In the genomic region with DNA sequence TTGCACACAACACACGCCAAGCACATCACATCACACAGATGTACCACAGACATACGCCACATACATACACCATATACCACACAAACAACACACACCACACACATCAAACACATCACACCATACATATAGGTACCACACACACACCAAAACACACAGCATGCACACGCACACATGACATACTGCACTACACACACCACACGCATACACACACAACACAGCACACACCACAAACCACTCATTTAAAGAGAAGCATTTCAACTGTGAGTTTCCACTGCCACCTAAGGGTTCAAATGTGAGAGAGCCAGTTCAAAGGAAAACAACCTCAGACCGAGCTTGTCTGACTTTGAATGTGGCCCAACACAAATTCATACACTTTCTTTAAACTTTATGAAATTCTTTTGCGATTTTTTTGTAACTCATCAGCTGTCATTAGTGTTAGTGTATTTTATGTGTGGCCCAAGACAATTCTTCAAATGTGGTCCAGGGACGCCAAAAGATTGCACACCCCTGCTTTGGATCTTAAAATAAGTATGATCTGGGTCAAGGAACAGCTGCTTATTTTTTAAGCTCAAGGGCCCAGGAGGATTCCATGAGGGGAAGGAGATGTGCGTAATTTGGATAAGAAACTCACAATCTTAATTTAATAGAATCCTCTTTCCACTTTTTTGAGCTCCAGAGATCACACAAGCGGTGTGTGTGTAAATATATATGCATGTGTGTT, we compare ENCODE assay signal across 8 cellular contexts.
DNase-seq lines count a peak whose midpoint lies in the region; ATAC-seq and TF ChIP-seq lines count a peak whose summit lies in the region.

No MANE protein-coding gene starts in this region.

- no TSS peak for BruUV-seq in HCT116 (replicated peaks; lab: Mats Ljungman, UMichigan)

- TF ChIP-seq CTCF in HCT116 (IDR thresholded peaks at IDR 0.05 in 2 of 3, conservative IDR thresholded peaks at IDR 0.05 in 1 of 3; ENCODE audit: borderline replicate concordance in 1 of 3, insufficient read depth in 1 of 3, low read depth in 2 of 3, low read length in 2 of 3) = peak; percentile 10 to 38 (median 35); a peak in 3 of 6 replicates
- peak; percentile 39 for TF ChIP-seq CTCF in glutamatergic neuron (IDR thresholded peaks at IDR 0.05; ENCODE audit: partially characterized antibody, unreplicated experiment)
- TF ChIP-seq CTCF in spleen (IDR thresholded peaks at IDR 0.05 in 8 of 11, conservative IDR thresholded peaks at IDR 0.05 in 3 of 11) = peak in 9 of 11 experiments; percentile 18 to 54 (median 31)

- TF ChIP-seq POLR2A in HCT116 (IDR thresholded peaks at IDR 0.05; ENCODE audit: borderline replicate concordance, extremely low read depth, insufficient read depth, insufficient read length) (no peak), spleen (IDR thresholded peaks at IDR 0.05) (no peak)

- intact Hi-C loops in HCT116 (cut with micrococcal nuclease) (no loop called here), spleen (cut with DNase I; ENCODE audit: low total_unique reads) (no loop called here)

- POLR2A ChIA-PET in HCT116 (lab: Charles Lee) = interaction anchor here (1.0 to 1.5 kb wide), 3 partner anchors 495 to 506 kb away, joined by 3 to 8 read pairs (median 4); partner anchors contain the start of gene GADD45G

- H3K9me2 ChIP-seq in HCT116 (ENCODE audit: insufficient read depth) = no peaks in the 10 kb centered on the region

- WGBS in spleen, 5 donors = 77 to 81% (median 78%) methylated on average over 9 of the region's 9 CpGs

- no peaks in the 10 kb centered on the region for H3K36me3 ChIP-seq in HCT116 (ENCODE audit: control insufficient read depth in 1 of 2, insufficient read depth in 2 of 2, low read length in 2 of 2)
- no peaks in the 10 kb centered on the region for H3K36me3 ChIP-seq in spleen

- H3K4me2 ChIP-seq in HCT116 (ENCODE audit: low read length) = no peak overlapping the region

- H3K4me1 Mint-ChIP-seq in glutamatergic neuron (ENCODE audit: low read depth, unreplicated experiment) = peaks cover 7% of the 10 kb centered on the region
- H3K4me1 Mint-ChIP-seq in activated T-cell treated with anti-CD3 and anti-CD28 coated beads, Interleukin-2, amount 50 U/mL, for 4 hours (ENCODE audit: low read depth) = peaks cover 6% of the 10 kb centered on the region

- H3K27me3 ChIP-seq in HCT116 (ENCODE audit: insufficient read depth, low read length) = peaks cover 23% of the 10 kb centered on the region
- peaks cover 0 to 14% (median 0%) of the 10 kb centered on the region in 7 donors for H3K27me3 ChIP-seq in spleen (replicated peaks in 1 of 7)

- CTCF ChIA-PET in HCT116 (lab: Charles Lee) = interaction anchor here (0.7 to 4.9 kb wide), 5 partner anchors 10 to 524 kb away, joined by 3 to 297 read pairs (median 5); partner anchors contain the start of gene GADD45G

- H3K4me3 ChIP-seq in HCT116 (replicated peaks in 1 of 2; ENCODE audit: low read depth in 1 of 2, low read length in 2 of 2) (no peak overlapping the region), spleen (no peak overlapping the region)

- ATAC-seq in HCT116 (no peak), GM19395 (IDR thresholded peaks at IDR 0.05; ENCODE audit: unreplicated experiment) (no peak), GM18867 (IDR thresholded peaks at IDR 0.05; ENCODE audit: unreplicated experiment) (no peak)
- no peak for ATAC-seq in activated T-cell treated with anti-CD3 and anti-CD28 coated beads, Interleukin-2, amount 50 U/mL, for 4 hours

- H3K79me2 ChIP-seq in HCT116 (ENCODE audit: insufficient read depth, low read length) = no peaks in the 10 kb centered on the region

- H3K27me3 Mint-ChIP-seq in glutamatergic neuron (ENCODE audit: unreplicated experiment) = peaks cover 12% of the 10 kb centered on the region
- H3K27me3 Mint-ChIP-seq in activated T-cell treated with anti-CD3 and anti-CD28 coated beads, Interleukin-2, amount 50 U/mL, for 4 hours (ENCODE audit: low read depth) = no peaks in the 10 kb centered on the region

- no peak overlapping the region for H3K9ac ChIP-seq in HCT116 (ENCODE audit: low read length)

- no peaks in the 10 kb centered on the region for H3K36me3 Mint-ChIP-seq in glutamatergic neuron (ENCODE audit: unreplicated experiment)
- H3K36me3 Mint-ChIP-seq in activated T-cell treated with anti-CD3 and anti-CD28 coated beads, Interleukin-2, amount 50 U/mL, for 4 hours (ENCODE audit: insufficient read depth) = no peaks in the 10 kb centered on the region

- H3K4me3 Mint-ChIP-seq in glutamatergic neuron (ENCODE audit: unreplicated experiment) = no peak overlapping the region
- no peak overlapping the region for H3K4me3 Mint-ChIP-seq in activated T-cell treated with anti-CD3 and anti-CD28 coated beads, Interleukin-2, amount 50 U/mL, for 4 hours

- DNase-seq in A172 (ENCODE audit: low spot score) (peak; percentile 43), HCT116 (ENCODE audit: low read depth, low spot score) (no peak), NCI-H82 treated with DMSO at 0.1 percent for 48 hours (lab: John Stamatoyannopoulos, UW; ENCODE audit: unreplicated experiment) (peak; percentile 38), glutamatergic neuron (no peak), spleen (no peak)
- DNase-seq in activated T-cell treated with anti-CD3 and anti-CD28 coated beads, Interleukin-2, amount 50 U/mL, for 4 hours = no peak

- peaks cover 15% of the 10 kb centered on the region for H3K9me3 Mint-ChIP-seq in glutamatergic neuron (ENCODE audit: unreplicated experiment)
- H3K9me3 Mint-ChIP-seq in activated T-cell treated with anti-CD3 and anti-CD28 coated beads, Interleukin-2, amount 50 U/mL, for 4 hours = no peaks in the 10 kb centered on the region

- no peak overlapping the region for H2AFZ ChIP-seq in HCT116 (ENCODE audit: low read depth, low read length, poor library complexity, severe bottlenecking)

- no peak overlapping the region for H3K27ac ChIP-seq in HCT116 (ENCODE audit: low read depth, low read length)
- no peak overlapping the region for H3K27ac ChIP-seq in spleen

- no peak overlapping the region for H3K27ac Mint-ChIP-seq in glutamatergic neuron (ENCODE audit: unreplicated experiment)

- peak; percentile 61 for TF ChIP-seq RAD21 in HCT116 (IDR thresholded peaks at IDR 0.05; ENCODE audit: low read depth)

- no peaks in the 10 kb centered on the region for H4K20me1 ChIP-seq in HCT116 (ENCODE audit: insufficient read depth)

- H3K9me3 ChIP-seq in HCT116 (ENCODE audit: control insufficient read depth in 1 of 2, insufficient read depth in 1 of 2, low read depth in 1 of 2, low read length in 2 of 2) = no peaks in the 10 kb centered on the region
- H3K9me3 ChIP-seq in spleen = no peaks in the 10 kb centered on the region

- H3K4me1 ChIP-seq in HCT116 (ENCODE audit: control insufficient read depth in 1 of 2, insufficient read depth in 2 of 2, low read length in 2 of 2) (peaks cover 4% of the 10 kb centered on the region in 2 experiments; a peak in 2 of 4 replicates), spleen (peaks cover 0 to 8% (median 5%) of the 10 kb centered on the region in 6 donors)

- RAD21 ChIA-PET in HCT116 (lab: Charles Lee; ENCODE audit: low non-redundant PET in 1 of 2, low total read pairs in 2 of 2, uncharacterized antibody in 2 of 2, unreplicated experiment in 2 of 2) = interaction anchor here (0.6 to 2.6 kb wide), 8 partner anchors 324 to 507 kb away, joined by 3 to 10 read pairs (median 4); no protein-coding TSS in a partner anchor

TF ChIP-seq in HCT116, 20 proteins besides CTCF, POLR2A, EP300 and RAD21 (continues in another document):
- TF ChIP-seq, protein P1, sequence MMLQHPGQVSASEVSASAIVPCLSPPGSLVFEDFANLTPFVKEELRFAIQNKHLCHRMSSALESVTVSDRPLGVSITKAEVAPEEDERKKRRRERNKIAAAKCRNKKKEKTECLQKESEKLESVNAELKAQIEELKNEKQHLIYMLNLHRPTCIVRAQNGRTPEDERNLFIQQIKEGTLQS (IDR thresholded peaks at IDR 0.05) = no peak
- no peak for TF ChIP-seq SIN3A (IDR thresholded peaks at IDR 0.05; ENCODE audit: low read depth)
- TF ChIP-seq, protein P2, sequence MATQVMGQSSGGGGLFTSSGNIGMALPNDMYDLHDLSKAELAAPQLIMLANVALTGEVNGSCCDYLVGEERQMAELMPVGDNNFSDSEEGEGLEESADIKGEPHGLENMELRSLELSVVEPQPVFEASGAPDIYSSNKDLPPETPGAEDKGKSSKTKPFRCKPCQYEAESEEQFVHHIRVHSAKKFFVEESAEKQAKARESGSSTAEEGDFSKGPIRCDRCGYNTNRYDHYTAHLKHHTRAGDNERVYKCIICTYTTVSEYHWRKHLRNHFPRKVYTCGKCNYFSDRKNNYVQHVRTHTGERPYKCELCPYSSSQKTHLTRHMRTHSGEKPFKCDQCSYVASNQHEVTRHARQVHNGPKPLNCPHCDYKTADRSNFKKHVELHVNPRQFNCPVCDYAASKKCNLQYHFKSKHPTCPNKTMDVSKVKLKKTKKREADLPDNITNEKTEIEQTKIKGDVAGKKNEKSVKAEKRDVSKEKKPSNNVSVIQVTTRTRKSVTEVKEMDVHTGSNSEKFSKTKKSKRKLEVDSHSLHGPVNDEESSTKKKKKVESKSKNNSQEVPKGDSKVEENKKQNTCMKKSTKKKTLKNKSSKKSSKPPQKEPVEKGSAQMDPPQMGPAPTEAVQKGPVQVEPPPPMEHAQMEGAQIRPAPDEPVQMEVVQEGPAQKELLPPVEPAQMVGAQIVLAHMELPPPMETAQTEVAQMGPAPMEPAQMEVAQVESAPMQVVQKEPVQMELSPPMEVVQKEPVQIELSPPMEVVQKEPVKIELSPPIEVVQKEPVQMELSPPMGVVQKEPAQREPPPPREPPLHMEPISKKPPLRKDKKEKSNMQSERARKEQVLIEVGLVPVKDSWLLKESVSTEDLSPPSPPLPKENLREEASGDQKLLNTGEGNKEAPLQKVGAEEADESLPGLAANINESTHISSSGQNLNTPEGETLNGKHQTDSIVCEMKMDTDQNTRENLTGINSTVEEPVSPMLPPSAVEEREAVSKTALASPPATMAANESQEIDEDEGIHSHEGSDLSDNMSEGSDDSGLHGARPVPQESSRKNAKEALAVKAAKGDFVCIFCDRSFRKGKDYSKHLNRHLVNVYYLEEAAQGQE (IDR thresholded peaks at IDR 0.05; ENCODE audit: low read depth) = no peak
- TF ChIP-seq POLR2AphosphoS5 (IDR thresholded peaks at IDR 0.05; ENCODE audit: low read depth, low read length) = no peak
- no peak for TF ChIP-seq TCF7L2 (IDR thresholded peaks at IDR 0.05; ENCODE audit: borderline replicate concordance, extremely low read depth, insufficient read depth, insufficient read length)
- TF ChIP-seq CEBPB (IDR thresholded peaks at IDR 0.05; ENCODE audit: low read depth) = no peak
- no peak for TF ChIP-seq CBX3 (IDR thresholded peaks at IDR 0.05; ENCODE audit: low read depth)
- TF ChIP-seq YY1 (IDR thresholded peaks at IDR 0.05; ENCODE audit: extremely low read depth, insufficient replicate concordance, low read depth, low read length) = no peak
- no peak for TF ChIP-seq ZFX (IDR thresholded peaks at IDR 0.05)
- no peak for TF ChIP-seq FOSL1 (IDR thresholded peaks at IDR 0.05; ENCODE audit: low read depth)
- TF ChIP-seq ZNF274 (IDR thresholded peaks at IDR 0.05; ENCODE audit: low read depth, low read length) = no peak
- TF ChIP-seq SP1 (IDR thresholded peaks at IDR 0.05; ENCODE audit: low read depth) = no peak
- TF ChIP-seq EZH2 (IDR thresholded peaks at IDR 0.05) = no peak
- no peak for TF ChIP-seq EGR1 (IDR thresholded peaks at IDR 0.05; ENCODE audit: low read depth)
- no peak for TF ChIP-seq JUND (IDR thresholded peaks at IDR 0.05)

Comparison
In these comparisons a context has a peak if more than half of its experiments do, and no peak if none do; other contexts are left out.
1. DNase-seq: peak in A172 (single experiment) and NCI-H82 treated with DMSO at 0.1 percent for 48 hours (single experiment); none in HCT116 (single experiment), glutamatergic neuron (single experiment), spleen (single experiment) and activated T-cell treated with anti-CD3 and anti-CD28 coated beads, Interleukin-2, amount 50 U/mL, for 4 hours (single experiment).
2. Peak in every context shown above with its lines, with median percentiles within 50 percentile points of each other: CTCF ChIP-seq.